Comparison of ENCODE assay signal across 12 cellular contexts in genomic region chr10:95201736-95202135, GRCh38. TPM values are rescaled to one million over a fixed set of nuclear protein-coding genes. Genes with fewer than 3 reads are reported as not detected.
DNase-seq lines count a peak whose midpoint lies in the region; ATAC-seq, FAIRE-seq and TF ChIP-seq lines count a peak whose summit lies in the region.
"Had no signal": no experiment of that assay in that cellular context is flagged by ENCODE, and none has a peak within 500 bp of the region (broad histone marks: within the 10 kb centered on the region; RNA-seq: fewer than 3 reads in every experiment).

No MANE protein-coding gene starts in this region.

- peak; percentile 60 for ATAC-seq in WTC11
- ATAC-seq: activated T-cell treated with anti-CD3 and anti-CD28 coated beads, Interleukin-2, amount 50 U/mL, for 72 hours had no signal

- H3K4me3 Mint-ChIP-seq in WTC11, result no peak overlapping the region
- H3K4me3 Mint-ChIP-seq: activated T-cell treated with anti-CD3 and anti-CD28 coated beads, Interleukin-2, amount 50 U/mL, for 72 hours had no signal

- no peak overlapping the region for H3K27ac ChIP-seq in effector memory CD4-positive, alpha-beta T cell (ENCODE audit: insufficient read depth, low read length, poor library complexity, severe bottlenecking)

- H3K27ac Mint-ChIP-seq in WTC11, result no peak overlapping the region
- H3K27ac Mint-ChIP-seq: activated T-cell treated with anti-CD3 and anti-CD28 coated beads, Interleukin-2, amount 50 U/mL, for 72 hours had no signal

- no peak overlapping the region for H3K4me3 ChIP-seq in effector memory CD4-positive, alpha-beta T cell (ENCODE audit: insufficient read depth, low read depth, low read length, poor library complexity, severe bottlenecking)

- DNase-seq in D721Med (ENCODE audit: insufficient read length, low spot score) (no peak), HT1080 (ENCODE audit: low read depth) (peak; percentile 77), WTC11 (ENCODE audit: low spot score) (no peak), iPS-NIHi11 (ENCODE audit: low spot score) (peak; percentile 39), NCI-H510A (lab: John Stamatoyannopoulos, UW) (no peak), GM20000 (ENCODE audit: low spot score) (no peak), NCI-H1092 treated with DMSO at 0.1 percent for 48 hours (lab: John Stamatoyannopoulos, UW) (no peak)
- DNase-seq in effector memory CD4-positive, alpha-beta T cell, result no peak
- DNase-seq: activated T-cell treated with anti-CD3 and anti-CD28 coated beads, Interleukin-2, amount 50 U/mL, for 72 hours; DMS 273 treated with DMSO at 0.1 percent for 48 hours; hippocampal formation had no signal

- CTCF ChIA-PET in WTC11 (lab: Charles Lee), result interaction anchor here (0.6 to 2.7 kb wide), 10 partner anchors 21 to 190 kb away, joined by 3 to 53 read pairs (median 4); no protein-coding TSS in a partner anchor

- no peaks in the 10 kb centered on the region for H3K9me3 ChIP-seq in effector memory CD4-positive, alpha-beta T cell (ENCODE audit: control insufficient read depth, low read length)

- peaks cover 27% of the 10 kb centered on the region for H3K36me3 Mint-ChIP-seq in WTC11

- no peaks in the 10 kb centered on the region for H3K27me3 ChIP-seq in effector memory CD4-positive, alpha-beta T cell (replicated peaks; ENCODE audit: control insufficient read depth, insufficient read depth, low read length, poor library complexity, severe bottlenecking)

- peak; percentile 2 for TF ChIP-seq CTCF in D721Med (IDR thresholded peaks at IDR 0.05; ENCODE audit: insufficient read depth, missing control alignments)
- no peak for TF ChIP-seq CTCF in WTC11 (IDR thresholded peaks at IDR 0.05)
- no peak for TF ChIP-seq CTCF in GM20000 (IDR thresholded peaks at IDR 0.05; ENCODE audit: extremely low read depth, missing control alignments)

- H3K27me3 Mint-ChIP-seq in WTC11 (ENCODE audit: low read depth), result no peaks in the 10 kb centered on the region

- FAIRE-seq in D721Med (lab: Jason Lieb, UNC), result no peak
- FAIRE-seq: colon had no signal

- H3K4me1 Mint-ChIP-seq in WTC11, result peaks cover 25% of the 10 kb centered on the region

- H3K36me3 ChIP-seq in effector memory CD4-positive, alpha-beta T cell (ENCODE audit: control insufficient read depth, insufficient read depth, low read length), result no peaks in the 10 kb centered on the region

- no peaks in the 10 kb centered on the region for H3K4me1 ChIP-seq in effector memory CD4-positive, alpha-beta T cell (ENCODE audit: control insufficient read depth, insufficient read depth, low read length, poor library complexity, severe bottlenecking)

- peaks cover 18% of the 10 kb centered on the region for H3K9me3 Mint-ChIP-seq in WTC11
- H3K9me3 Mint-ChIP-seq: activated T-cell treated with anti-CD3 and anti-CD28 coated beads, Interleukin-2, amount 50 U/mL, for 72 hours had no signal

- POLR2A ChIA-PET in WTC11 (lab: Charles Lee), result no interaction called here

TF ChIP-seq in WTC11, 78 proteins besides CTCF, POLR2A, EP300 and RAD21:
- TF ChIP-seq ZNF512 (CRISPR knock-in tag; IDR thresholded peaks at IDR 0.05; ENCODE audit: borderline replicate concordance), result no peak
- no peak for TF ChIP-seq ETV6 (CRISPR knock-in tag; IDR thresholded peaks at IDR 0.05)
- TF ChIP-seq TCF7 (CRISPR knock-in tag; IDR thresholded peaks at IDR 0.05; ENCODE audit: low read depth), result no peak

RNA-seq across cellular contexts. Expression of gene ACSM6, which starts 7.7 kb away (rescaled TPM):
- not detected in 2 replicates for total RNA-seq in HT1080 (2014; rRNA removed; shearing (Covaris generic))
- polyA plus RNA-seq in HT1080 (2015; cell fraction: cytosol; rRNA removed), result not detected in 2 replicates
- polyA plus RNA-seq in HT1080 (2015; cell fraction: nucleus; rRNA removed), result not detected in 2 replicates
- 0.11 to 0.14 TPM in 2 of 3 replicates, not detected in the other for total RNA-seq in WTC11 (2021)
- total RNA-seq: activated T-cell treated with anti-CD3 and anti-CD28 coated beads, Interleukin-2, amount 50 U/mL, for 72 hours had no signal

Comparison
In these comparisons a context has a peak if more than half of its experiments do, and no peak if none do; other contexts are left out.
1. DNase-seq: peak in HT1080 (single experiment) and iPS-NIHi11 (single experiment); none in D721Med (single experiment), WTC11 (single experiment), effector memory CD4-positive, alpha-beta T cell (0 of 3), NCI-H510A (single experiment), GM20000 (single experiment) and NCI-H1092 treated with DMSO at 0.1 percent for 48 hours (single experiment).